In genomic region chr3:61808526-61808925, GRCh38 we compare ENCODE assay signal across 15 cellular contexts.
DNase-seq lines count a peak whose midpoint lies in the region; ATAC-seq and FAIRE-seq lines count a peak whose summit lies in the region.
"Had no signal": no experiment of that assay in that cellular context is flagged by ENCODE, and none has a peak within 500 bp of the region (broad histone marks: within the 10 kb centered on the region; RNA-seq: fewer than 3 reads in every experiment).

No MANE protein-coding gene starts in this region.

- peaks cover 33% of the 10 kb centered on the region for H3K79me2 ChIP-seq in GM23248 (ENCODE audit: insufficient read depth)

- FAIRE-seq in RCC 7860 (lab: Jason Lieb, UNC), result no peak

- H3K36me3 ChIP-seq in GM23248 (ENCODE audit: low read depth), result no peaks in the 10 kb centered on the region

- H3K4me3 ChIP-seq in GM23248 (no peak overlapping the region), right cardiac atrium (ENCODE audit: low read length) (no peak overlapping the region)

- H3K9me3 ChIP-seq in GM23248 (ENCODE audit: low read depth) (no peaks in the 10 kb centered on the region), right cardiac atrium (ENCODE audit: control insufficient read depth, low read length) (no peaks in the 10 kb centered on the region)

- no peak overlapping the region for H2AFZ ChIP-seq in GM23248

- H3K4me2 ChIP-seq in GM23248 (ENCODE audit: unreplicated experiment), result no peak overlapping the region

- H3F3A ChIP-seq in GM23248 (ENCODE audit: insufficient read depth), result peaks cover 16% of the 10 kb centered on the region

- no peaks in the 10 kb centered on the region for H3K36me3 Mint-ChIP-seq in activated CD4-positive, alpha-beta T cell treated with anti-CD3 and anti-CD28 coated beads, Interleukin-2, amount 10 ng/mL, durations not matched to agents 24 days and 14 days (ENCODE audit: low read depth)
- H3K36me3 Mint-ChIP-seq: natural killer cell treated with Interleukin-12 subunit alpha and Interleukin-12 subunit beta and Interleukin-15 and Interleukin-18, amount 100 ng/mL, for 72 hours had no signal

- H3K27me3 ChIP-seq in GM23248 (replicated peaks; ENCODE audit: insufficient read depth), result no peaks in the 10 kb centered on the region
- H3K27me3 ChIP-seq in right cardiac atrium (ENCODE audit: control insufficient read depth, insufficient read depth), result no peaks in the 10 kb centered on the region

- 51 to 59% methylated on average over 5 of the region's 5 CpGs for WGBS in GM23248 (ENCODE audit: low coverage in 1 of 2, low lambda C conversion rate in 2 of 2, missing lambda C conversion rate in 2 of 2), 2 experiments
- 14% methylated on average over 5 of the region's 5 CpGs for WGBS in right cardiac atrium

- ATAC-seq in right cardiac atrium, result peak; percentile 79 to 87
- peak; percentile 58 for ATAC-seq in sciatic nerve
- no peak for ATAC-seq in GM18868 (IDR thresholded peaks at IDR 0.05; ENCODE audit: unreplicated experiment)
- ATAC-seq: natural killer cell treated with Interleukin-12 subunit alpha and Interleukin-12 subunit beta and Interleukin-15 and Interleukin-18, amount 100 ng/mL, for 72 hours had no signal

- no peak overlapping the region for H3K27ac ChIP-seq in GM23248
- peak overlapping the region; percentile 94 for H3K27ac ChIP-seq in right cardiac atrium (ENCODE audit: low read length)

- peaks cover 10% of the 10 kb centered on the region; the same call in 1 of the 2 replicates for H4K20me1 ChIP-seq in GM23248 (ENCODE audit: insufficient read depth)

- peaks cover 18% of the 10 kb centered on the region for H3K4me1 ChIP-seq in GM23248 (ENCODE audit: insufficient read depth)
- peaks cover 17% of the 10 kb centered on the region for H3K4me1 ChIP-seq in right cardiac atrium (ENCODE audit: control insufficient read depth, insufficient read depth, low read length)

- in situ Hi-C loops in GM23248 (cut with MboI), result no loop called here

- intact Hi-C loops in right cardiac atrium (cut with DNase I), result no loop called here
- intact Hi-C loops in sciatic nerve (cut with DNase I), result loop anchor here (10.0 kb wide), 1 partner anchor 244 kb away; the partner anchor contains the start of gene PTPRG
- intact Hi-C loops in activated CD4-positive, alpha-beta T cell treated with anti-CD3 and anti-CD28 coated beads, Interleukin-2, amount 10 ng/mL, durations not matched to agents 24 days and 14 days (cut with micrococcal nuclease), result no loop called here

- no peaks in the 10 kb centered on the region; the same call in 1 of the 2 replicates for H3K9me2 ChIP-seq in GM23248 (ENCODE audit: insufficient read depth)

- no peak overlapping the region for H3K4me3 Mint-ChIP-seq in activated CD4-positive, alpha-beta T cell treated with anti-CD3 and anti-CD28 coated beads, Interleukin-2, amount 10 ng/mL, durations not matched to agents 24 days and 14 days
- H3K4me3 Mint-ChIP-seq: dendritic cell treated with granulocyte-macrophage colony-stimulating factor and Interleukin-4, amounts not matched to agents 40 ng/mL and 50 ng/mL, for 4 days; natural killer cell treated with Interleukin-12 subunit alpha and Interleukin-12 subunit beta and Interleukin-15 and Interleukin-18, amount 100 ng/mL, for 72 hours had no signal

- DNase-seq in GM23248, result peak; percentile 17
- DNase-seq in cerebellum (ENCODE audit: low spot score), result peak; percentile 76
- DNase-seq in right cardiac atrium, result peak; percentile 76 to 89 (median 79)
- DNase-seq in sciatic nerve (ENCODE audit: low spot score), result peak; percentile 69
- no peak for DNase-seq in activated T-cell treated with anti-CD3 and anti-CD28 coated beads, Interleukin-2, amount 50 U/mL, for 1 hour
- no peak for DNase-seq in RCC 7860 (ENCODE audit: low spot score)
- DNase-seq in activated CD4-positive, alpha-beta T cell treated with anti-CD3 and anti-CD28 coated beads, Interleukin-2, amount 10 ng/mL, durations not matched to agents 24 days and 14 days, result no peak
- DNase-seq: activated T-cell treated with anti-CD3 and anti-CD28 coated beads for 4 hours, AML-193, MV-4-11, OCI-M1, SW 1271 had no signal

- H3K27ac Mint-ChIP-seq in activated CD4-positive, alpha-beta T cell treated with anti-CD3 and anti-CD28 coated beads, Interleukin-2, amount 10 ng/mL, durations not matched to agents 24 days and 14 days, result no peak overlapping the region
- H3K27ac Mint-ChIP-seq: dendritic cell treated with granulocyte-macrophage colony-stimulating factor and Interleukin-4, amounts not matched to agents 40 ng/mL and 50 ng/mL, for 4 days; natural killer cell treated with Interleukin-12 subunit alpha and Interleukin-12 subunit beta and Interleukin-15 and Interleukin-18, amount 100 ng/mL, for 72 hours had no signal

- no peak overlapping the region for H3K9ac ChIP-seq in GM23248

- no peaks in the 10 kb centered on the region for H3K4me1 Mint-ChIP-seq in activated CD4-positive, alpha-beta T cell treated with anti-CD3 and anti-CD28 coated beads, Interleukin-2, amount 10 ng/mL, durations not matched to agents 24 days and 14 days

- no peaks in the 10 kb centered on the region for H3K9me3 Mint-ChIP-seq in activated CD4-positive, alpha-beta T cell treated with anti-CD3 and anti-CD28 coated beads, Interleukin-2, amount 10 ng/mL, durations not matched to agents 24 days and 14 days
- H3K9me3 Mint-ChIP-seq: dendritic cell treated with granulocyte-macrophage colony-stimulating factor and Interleukin-4, amounts not matched to agents 40 ng/mL and 50 ng/mL, for 4 days had no signal

- peaks cover 2% of the 10 kb centered on the region for H3K27me3 Mint-ChIP-seq in activated CD4-positive, alpha-beta T cell treated with anti-CD3 and anti-CD28 coated beads, Interleukin-2, amount 10 ng/mL, durations not matched to agents 24 days and 14 days
- H3K27me3 Mint-ChIP-seq: dendritic cell treated with granulocyte-macrophage colony-stimulating factor and Interleukin-4, amounts not matched to agents 40 ng/mL and 50 ng/mL, for 4 days; natural killer cell treated with Interleukin-12 subunit alpha and Interleukin-12 subunit beta and Interleukin-15 and Interleukin-18, amount 100 ng/mL, for 72 hours had no signal

Comparison
In these comparisons a context has a peak if more than half of its experiments do, and no peak if none do; other contexts are left out.
1. DNase-seq: peak in GM23248 (single experiment), cerebellum (single experiment), right cardiac atrium (3 of 3) and sciatic nerve (single experiment); none in activated T-cell treated with anti-CD3 and anti-CD28 coated beads, Interleukin-2, amount 50 U/mL, for 1 hour (single experiment), RCC 7860 (single experiment) and activated CD4-positive, alpha-beta T cell treated with anti-CD3 and anti-CD28 coated beads, Interleukin-2, amount 10 ng/mL, durations not matched to agents 24 days and 14 days (single experiment).